Comparison of ENCODE assay signal across 8 cellular contexts in the genomic region with DNA sequence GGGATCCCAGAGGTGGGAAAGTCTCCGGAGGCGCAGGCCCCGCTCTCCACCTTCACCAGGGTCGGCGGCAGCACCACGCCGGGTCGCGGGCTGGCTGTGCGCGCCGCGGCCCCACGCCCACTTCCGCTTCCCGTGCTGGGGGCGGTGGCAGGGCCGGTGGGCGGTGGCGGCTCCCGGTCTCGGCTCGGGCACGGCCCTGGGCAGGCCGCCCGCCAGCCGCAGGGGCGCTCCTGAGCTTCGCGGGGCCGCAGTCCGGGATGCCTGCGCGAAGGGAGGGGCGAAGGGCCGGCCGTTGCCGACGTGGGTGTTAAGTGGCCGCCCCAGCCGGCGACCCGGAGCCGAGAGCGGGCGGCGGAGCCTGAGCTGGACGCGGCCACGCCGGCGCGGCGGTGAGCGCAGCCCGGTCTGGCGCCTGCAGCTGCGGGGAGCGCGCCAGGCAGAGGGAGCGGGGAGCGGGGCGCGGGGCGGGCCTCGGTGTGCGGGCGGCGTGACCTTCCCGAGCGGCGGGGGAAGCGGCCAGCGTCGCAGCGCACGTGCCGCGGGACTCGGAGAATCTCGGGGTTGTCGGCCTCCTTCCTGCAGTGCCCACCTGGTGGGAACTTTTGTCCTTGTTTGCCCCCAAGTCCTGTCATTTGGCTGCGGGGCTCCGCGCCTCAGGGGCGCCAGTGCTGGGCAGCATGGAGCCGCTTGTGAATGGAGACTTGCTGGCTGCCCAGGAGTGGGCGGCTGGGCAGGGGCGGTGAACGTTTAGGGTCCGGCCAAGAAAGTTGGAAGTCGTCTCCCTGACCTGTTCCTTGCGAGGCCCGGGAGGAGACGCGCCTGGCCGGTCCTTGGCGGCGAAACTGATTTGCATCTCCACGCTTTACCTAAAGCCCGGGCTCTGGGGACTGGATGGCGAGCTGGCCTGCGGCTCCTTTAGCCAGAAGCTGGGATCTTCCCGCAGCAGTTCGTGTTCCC. TPM values are rescaled to one million over a fixed set of nuclear protein-coding genes. Genes with fewer than 3 reads are reported as not detected.
DNase-seq lines count a peak whose midpoint lies in the region; ATAC-seq and TF ChIP-seq lines count a peak whose summit lies in the region.

Gene SLC25A15, plus strand, starts transcription at position 337 of the 957 bp plus-strand sequence. CDS start 3,616 bp downstream, outside the sequence.

- H3K9me3 ChIP-seq in ectodermal cell (ENCODE audit: control insufficient read depth, low read length) (no peaks in the 10 kb centered on the region), lower lobe of right lung (no peaks in the 10 kb centered on the region)

- peaks cover 3% of the 10 kb centered on the region for H3K36me3 Mint-ChIP-seq in activated CD4-positive, alpha-beta memory T cell treated with anti-CD3 and anti-CD28 coated beads for 36 hours

- DNase-seq in Ammon's horn (ENCODE audit: low spot score), result peak; percentile 68
- peak; percentile 17 for DNase-seq in NCI-H510A treated with DMSO at 0.1 percent for 48 hours (lab: John Stamatoyannopoulos, UW)
- DNase-seq in activated CD4-positive, alpha-beta memory T cell treated with anti-CD3 and anti-CD28 coated beads for 36 hours, result peak; percentile 80
- DNase-seq in lower lobe of right lung, result peak; percentile 90
- peak; percentile 37 to 77 (median 61) for DNase-seq in stimulated activated CD4-positive, alpha-beta T cell treated with anti-CD3 and anti-CD28 coated beads, TNF-alpha, amount 100 ng/mL, for 24 hours (ENCODE audit: low read depth in 3 of 3)

- peak within 1 kb of the TSS; percentile 80 for H3K4me3 ChIP-seq in ectodermal cell (ENCODE audit: insufficient read depth, low read depth, low read length)
- peak within 1 kb of the TSS; percentile 64 for H3K4me3 ChIP-seq in lower lobe of right lung

- peak; percentile 42 for TF ChIP-seq CTCF in lower lobe of right lung (IDR thresholded peaks at IDR 0.05)

- POLR2A ChIA-PET in activated CD4-positive, alpha-beta memory T cell treated with anti-CD3 and anti-CD28 coated beads for 36 hours (lab: Charles Lee), result interaction anchor here (0.7 to 2.4 kb wide), 4 partner anchors 12 to 132 kb away, joined by 3 to 8 read pairs (median 4); partner anchors contain the start of gene MRPS31

- H3K4me3 Mint-ChIP-seq in activated CD4-positive, alpha-beta memory T cell treated with anti-CD3 and anti-CD28 coated beads for 36 hours, result peak within 1 kb of the TSS; percentile 77

- intact Hi-C loops in activated CD4-positive, alpha-beta memory T cell treated with anti-CD3 and anti-CD28 coated beads for 36 hours (cut with micrococcal nuclease), result no loop called here
- intact Hi-C loops in lower lobe of right lung (cut with DNase I), result no loop called here

- no peaks in the 10 kb centered on the region for H3K27me3 Mint-ChIP-seq in activated CD4-positive, alpha-beta memory T cell treated with anti-CD3 and anti-CD28 coated beads for 36 hours

- H3K27ac ChIP-seq in ectodermal cell (ENCODE audit: insufficient read depth, low read depth, low read length, poor library complexity, severe bottlenecking) (peak within 1 kb of the TSS; percentile 22), lower lobe of right lung (peak within 1 kb of the TSS; percentile 84)

- ATAC-seq in GM18873 (IDR thresholded peaks at IDR 0.05; ENCODE audit: low FRiP score, unreplicated experiment) (peak; percentile 71), HG03103 (IDR thresholded peaks at IDR 0.05; ENCODE audit: low read depth, unreplicated experiment) (peak; percentile 72), lower lobe of right lung (peak; percentile 97 to 98)

- peaks cover 6% of the 10 kb centered on the region for H3K4me1 ChIP-seq in ectodermal cell (ENCODE audit: control insufficient read depth, insufficient read depth, low read length)
- peaks cover 6% of the 10 kb centered on the region for H3K4me1 ChIP-seq in lower lobe of right lung

- H3K4me1 Mint-ChIP-seq in activated CD4-positive, alpha-beta memory T cell treated with anti-CD3 and anti-CD28 coated beads for 36 hours (ENCODE audit: low read depth), result peaks cover 31% of the 10 kb centered on the region

- CTCF ChIA-PET in activated CD4-positive, alpha-beta memory T cell treated with anti-CD3 and anti-CD28 coated beads for 36 hours (lab: Charles Lee), result interaction anchor here (0.8 to 4.1 kb wide), 7 partner anchors 9 to 271 kb away, joined by 3 to 27 read pairs (median 5); no protein-coding TSS in a partner anchor

- WGBS in ectodermal cell, 2 experiments, result 0 to 1% methylated on average over 105 of the region's 105 CpGs

- H3K36me3 ChIP-seq in ectodermal cell (ENCODE audit: control insufficient read depth, insufficient read depth, low read length) (no peaks in the 10 kb centered on the region), lower lobe of right lung (no peaks in the 10 kb centered on the region)

- H3K27me3 ChIP-seq in ectodermal cell (ENCODE audit: control insufficient read depth, insufficient read depth, low read length, poor library complexity, severe bottlenecking) (no peaks in the 10 kb centered on the region), lower lobe of right lung (ENCODE audit: low read depth) (no peaks in the 10 kb centered on the region)

- peak within 1 kb of the TSS; percentile 67 for H3K27ac Mint-ChIP-seq in activated CD4-positive, alpha-beta memory T cell treated with anti-CD3 and anti-CD28 coated beads for 36 hours

- H3K9me3 Mint-ChIP-seq in activated CD4-positive, alpha-beta memory T cell treated with anti-CD3 and anti-CD28 coated beads for 36 hours, result no peaks in the 10 kb centered on the region

RNA-seq across cellular contexts. Expression of gene SLC25A15, which starts in this region (rescaled TPM):
- total RNA-seq in activated CD4-positive, alpha-beta memory T cell treated with anti-CD3 and anti-CD28 coated beads for 36 hours, result 10 to 100 TPM; 16.2 to 16.9 TPM
- 23.6 TPM for polyA plus RNA-seq in ectodermal cell (2013, experiment 1 of 4)
- 20.7 TPM for polyA plus RNA-seq in ectodermal cell (2013, experiment 2 of 4)
- polyA plus RNA-seq in ectodermal cell (2013, experiment 3 of 4), result 16.4 TPM
- 15.6 TPM for polyA plus RNA-seq in ectodermal cell (2013, experiment 4 of 4)
- total RNA-seq in lower lobe of right lung, result 3.3 TPM

Comparison
In these comparisons a context has a peak if more than half of its experiments do, and no peak if none do; other contexts are left out.
1. Peak in every context shown above with its lines: DNase-seq, ATAC-seq, H3K4me3 ChIP-seq and H3K27ac ChIP-seq.
2. DNase-seq: peak in every context shown above with its lines; median percentile 90 in lower lobe of right lung; 80 in activated CD4-positive, alpha-beta memory T cell treated with anti-CD3 and anti-CD28 coated beads for 36 hours; 68 in Ammon's horn; 61 in stimulated activated CD4-positive, alpha-beta T cell treated with anti-CD3 and anti-CD28 coated beads, TNF-alpha, amount 100 ng/mL, for 24 hours; 17 in NCI-H510A treated with DMSO at 0.1 percent for 48 hours.